Comparison of ENCODE assay signal across 19 cellular contexts in genomic region chr7:30709549-30709948, GRCh38. TPM values are rescaled to one million over a fixed set of nuclear protein-coding genes. Genes with fewer than 3 reads are reported as not detected.
"Had no signal": no experiment of that assay in that cellular context is flagged by ENCODE, and none has a peak within 500 bp of the region (broad histone marks: within the 10 kb centered on the region; RNA-seq: fewer than 3 reads in every experiment).

No MANE protein-coding gene starts in this region.

- ATAC-seq: activated CD4-positive, CD25-positive, alpha-beta regulatory T cell treated with anti-CD3 and anti-CD28 coated beads, Interleukin-2, amount 50 U/mL, for 24 hours; activated naive CD8-positive, alpha-beta T cell treated with anti-CD3 and anti-CD28 coated beads, Interleukin-2, amount 50 U/mL, for 24 hours; activated T-helper 17 cell treated with anti-CD3 and anti-CD28 coated beads, Interleukin-2, amount 50 U/mL, for 72 hours had no signal

- H3K27me3 Mint-ChIP-seq: activated naive CD8-positive, alpha-beta T cell treated with anti-CD3 and anti-CD28 coated beads, Interleukin-2, amount 50 U/mL, for 24 hours; activated T-helper 17 cell treated with anti-CD3 and anti-CD28 coated beads, Interleukin-2, amount 50 U/mL, for 72 hours had no signal

- H3K27ac ChIP-seq: ascending aorta, breast epithelium, ovary had no signal

- H3K4me3 Mint-ChIP-seq: activated naive CD8-positive, alpha-beta T cell treated with anti-CD3 and anti-CD28 coated beads, Interleukin-2, amount 50 U/mL, for 24 hours; activated T-helper 17 cell treated with anti-CD3 and anti-CD28 coated beads, Interleukin-2, amount 50 U/mL, for 72 hours; immature natural killer cell; type B pancreatic cell had no signal

- DNase-seq: activated naive CD4-positive, alpha-beta T cell treated with Interleukin-2 at 50 U/mL for 16 hours; activated naive CD8-positive, alpha-beta T cell treated with anti-CD3 and anti-CD28 coated beads, Interleukin-2, amount 50 U/mL, for 24 hours; activated T-cell treated with anti-CD3 and anti-CD28 coated beads for 4 hours; erythroblast; hippocampal formation; immature natural killer cell; midbrain; stimulated activated CD4-positive, alpha-beta T cell treated with anti-CD3 and anti-CD28 coated beads, Interleukin-4, amount 100 ng/mL, for 1 hour; stimulated activated naive CD4-positive, alpha-beta T cell treated with Interleukin-2 at 50 U/mL for 16 hours; T-helper 9 cell had no signal

- H3K36me3 Mint-ChIP-seq: type B pancreatic cell had no signal

- H3K9me3 Mint-ChIP-seq: activated naive CD8-positive, alpha-beta T cell treated with anti-CD3 and anti-CD28 coated beads, Interleukin-2, amount 50 U/mL, for 24 hours; activated T-helper 17 cell treated with anti-CD3 and anti-CD28 coated beads, Interleukin-2, amount 50 U/mL, for 72 hours; immature natural killer cell; type B pancreatic cell had no signal

- H3K4me1 ChIP-seq: ascending aorta had no signal

- H3K36me3 ChIP-seq: ascending aorta, breast epithelium, ovary had no signal

- H3K27ac Mint-ChIP-seq: activated naive CD8-positive, alpha-beta T cell treated with anti-CD3 and anti-CD28 coated beads, Interleukin-2, amount 50 U/mL, for 24 hours; activated T-helper 17 cell treated with anti-CD3 and anti-CD28 coated beads, Interleukin-2, amount 50 U/mL, for 72 hours; type B pancreatic cell had no signal

- H3K4me1 Mint-ChIP-seq: activated naive CD8-positive, alpha-beta T cell treated with anti-CD3 and anti-CD28 coated beads, Interleukin-2, amount 50 U/mL, for 24 hours; immature natural killer cell had no signal

- H3K9me3 ChIP-seq: ascending aorta, breast epithelium, ovary had no signal

- H3K27me3 ChIP-seq: ascending aorta, breast epithelium, ovary had no signal

- H3K4me3 ChIP-seq: ascending aorta, breast epithelium, lung, ovary had no signal

RNA-seq across cellular contexts. Expression of gene CRHR2, which starts 27.3 kb away (rescaled TPM):
- total RNA-seq: activated T-helper 17 cell treated with anti-CD3 and anti-CD28 coated beads, Interleukin-2, amount 50 U/mL, for 72 hours; dermis microvascular lymphatic vessel endothelial cell; myocyte had no signal
- polyA plus RNA-seq: immature natural killer cell had no signal

RNA-seq across cellular contexts. Expression of gene INMT, which starts 42.4 kb away (rescaled TPM):
- polyA plus RNA-seq: immature natural killer cell had no signal
